In genomic region chr12:55831407-55831880, GRCh38 we compare ENCODE assay signal across 10 cellular contexts. TPM values are rescaled to one million over a fixed set of nuclear protein-coding genes. Genes with fewer than 3 reads are reported as not detected.
DNase-seq lines count a peak whose midpoint lies in the region; ATAC-seq and TF ChIP-seq lines count a peak whose summit lies in the region.
"Had no signal": no experiment of that assay in that cellular context is flagged by ENCODE, and none has a peak within 500 bp of the region (broad histone marks: within the 10 kb centered on the region; RNA-seq: fewer than 3 reads in every experiment).

No MANE protein-coding gene starts in this region.

- H3K4me3 ChIP-seq in mammary epithelial cell (replicated peaks in 1 of 3; ENCODE audit: insufficient read depth in 1 of 3, low read depth in 2 of 3, low read length in 3 of 3) (peak overlapping the region in 2 of 3 experiments; percentile 83 to 88), mesendoderm (ENCODE audit: low read length) (peak overlapping the region; percentile 82), tibial nerve (peak overlapping the region; percentile 56 to 87 (median 76))

- in situ Hi-C loops in mammary epithelial cell (cut with MboI; ENCODE audit: low sequenced_read_pairs in 2 of 2) = no loop called here

- no peak overlapping the region for H2BK15ac ChIP-seq in mesendoderm (replicated peaks; ENCODE audit: low read depth)

- dilution Hi-C loops in mammary epithelial cell (cut with HindIII; ENCODE audit: low sequenced_read_pairs) = no loop called here

- H3K4me1 ChIP-seq in mammary epithelial cell (ENCODE audit: insufficient read depth, low read length) (peaks cover 8% of the 10 kb centered on the region), mesendoderm (ENCODE audit: control insufficient read depth, low read depth, low read length) (peaks cover 8% of the 10 kb centered on the region), tibial nerve (peaks cover 0 to 51% (median 40%) of the 10 kb centered on the region in 4 donors)

- peak overlapping the region; percentile 30 for H2BK5ac ChIP-seq in mesendoderm (ENCODE audit: low read length)

- no peak overlapping the region for H3K27ac Mint-ChIP-seq in activated naive CD4-positive, alpha-beta T cell treated with anti-CD3 and anti-CD28 coated beads for 36 hours

- peak overlapping the region; percentile 89 for H3K4me2 ChIP-seq in mammary epithelial cell (ENCODE audit: insufficient read depth, low read depth, low read length)
- H3K4me2 ChIP-seq in mesendoderm (ENCODE audit: low read length) = peak overlapping the region; percentile 89

- H3K56ac ChIP-seq in mesendoderm (ENCODE audit: low read length) = peak overlapping the region; percentile 88

- H3K9me3 ChIP-seq in mammary epithelial cell (replicated peaks; ENCODE audit: insufficient read depth, low read length) (no peaks in the 10 kb centered on the region), tibial nerve (no peaks in the 10 kb centered on the region)

- no peak overlapping the region for H4K8ac ChIP-seq in mesendoderm (ENCODE audit: low read depth, low read length)

- peaks cover 31% of the 10 kb centered on the region for H3K79me2 ChIP-seq in mammary epithelial cell (ENCODE audit: insufficient read depth, low read length)
- peaks cover 17% of the 10 kb centered on the region for H3K79me2 ChIP-seq in mesendoderm (ENCODE audit: control insufficient read depth, insufficient read depth, low read length)

- H3K27me3 Mint-ChIP-seq in activated naive CD4-positive, alpha-beta T cell treated with anti-CD3 and anti-CD28 coated beads for 36 hours (ENCODE audit: low read depth) = no peaks in the 10 kb centered on the region

- peak overlapping the region; percentile 75 for H3K27ac ChIP-seq in mammary epithelial cell (ENCODE audit: insufficient read depth, low read depth, low read length)
- no peak overlapping the region for H3K27ac ChIP-seq in mesendoderm (ENCODE audit: low read depth, low read length)
- peak overlapping the region; percentile 83 to 99 (median 96) for H3K27ac ChIP-seq in tibial nerve

- H3K36me3 ChIP-seq in mammary epithelial cell (ENCODE audit: insufficient read depth, low read length) (no peaks in the 10 kb centered on the region), mesendoderm (ENCODE audit: control insufficient read depth, insufficient read depth, low read length) (no peaks in the 10 kb centered on the region), tibial nerve (peaks cover 0 to 48% (median 0%) of the 10 kb centered on the region in 3 donors)

- ATAC-seq in GM18519 (IDR thresholded peaks at IDR 0.05; ENCODE audit: low FRiP score, unreplicated experiment) (no peak), HG03442 (IDR thresholded peaks at IDR 0.05; ENCODE audit: unreplicated experiment) (no peak)

- intact Hi-C loops in activated naive CD4-positive, alpha-beta T cell treated with anti-CD3 and anti-CD28 coated beads for 36 hours (cut with micrococcal nuclease) = no loop called here
- intact Hi-C loops in mammary epithelial cell (cut with micrococcal nuclease) = no loop called here

- no peak overlapping the region for H4K5ac ChIP-seq in mesendoderm (ENCODE audit: low read length)

- 75% methylated on average over 1 of the region's 1 CpG for WGBS in mammary epithelial cell (ENCODE audit: low coverage, missing lambda C conversion rate)
- WGBS in mesendoderm (ENCODE audit: extremely low coverage, insufficient coverage, low lambda C conversion rate) = no CpG with 5 or more reads among the region's 1 CpG
- 4 to 5% methylated on average over 1 of the region's 1 CpG for WGBS in tibial nerve, 2 donors

- H3K9ac ChIP-seq in mammary epithelial cell (ENCODE audit: insufficient read depth, low read length) (no peak overlapping the region), mesendoderm (ENCODE audit: low read length) (peak overlapping the region; percentile 90)

- H2AK5ac ChIP-seq in mesendoderm (ENCODE audit: low read length) = peak overlapping the region; percentile 78

- no peak overlapping the region for H3K4ac ChIP-seq in mesendoderm (ENCODE audit: low read depth, low read length)

- TF ChIP-seq CTCF in mammary epithelial cell (conservative IDR thresholded peaks at IDR 0.05 in 1 of 2, IDR thresholded peaks at IDR 0.05 in 1 of 2; ENCODE audit: extremely low read depth in 1 of 2, insufficient read depth in 1 of 2, low read depth in 1 of 2, low read length in 2 of 2) (no peak), tibial nerve (IDR thresholded peaks at IDR 0.05) (no peak)

- no peaks in the 10 kb centered on the region for H4K20me1 ChIP-seq in mammary epithelial cell (ENCODE audit: insufficient read depth, low read length)

- BruUV-seq in mammary epithelial cell (replicated peaks; lab: Mats Ljungman, UMichigan) = no TSS peak

- H3K4me3 Mint-ChIP-seq in activated naive CD4-positive, alpha-beta T cell treated with anti-CD3 and anti-CD28 coated beads for 36 hours = peak overlapping the region; percentile 96

- no peak for DNase-seq in activated naive CD4-positive, alpha-beta T cell treated with anti-CD3 and anti-CD28 coated beads for 36 hours
- DNase-seq in activated naive CD4-positive, alpha-beta T cell treated with anti-CD3 and anti-CD28 coated beads, Interleukin-2, amount 50 U/mL, for 16 hours = no peak
- DNase-seq in mammary epithelial cell = no peak
- DNase-seq in mesendoderm = no peak
- no peak for DNase-seq in tibial nerve (ENCODE audit: low spot score in 2 of 2)
- DNase-seq in NCI-H226 = no peak
- DNase-seq: kidney glomerular epithelial cell had no signal

- peak overlapping the region; percentile 83 for H2AFZ ChIP-seq in mammary epithelial cell (ENCODE audit: low read depth, low read length)

- TF ChIP-seq EP300 in tibial nerve (IDR thresholded peaks at IDR 0.05) = no peak

- no peak overlapping the region for H2BK120ac ChIP-seq in mesendoderm (ENCODE audit: low read depth, low read length)

- peaks cover 42% of the 10 kb centered on the region for H3K4me1 Mint-ChIP-seq in activated naive CD4-positive, alpha-beta T cell treated with anti-CD3 and anti-CD28 coated beads for 36 hours (ENCODE audit: low read depth)

- no peak overlapping the region for H3K18ac ChIP-seq in mesendoderm (ENCODE audit: low read length)

- H3K36me3 Mint-ChIP-seq in activated naive CD4-positive, alpha-beta T cell treated with anti-CD3 and anti-CD28 coated beads for 36 hours (ENCODE audit: low read depth) = peaks cover 8% of the 10 kb centered on the region

- no peak overlapping the region for H3K23ac ChIP-seq in mesendoderm (ENCODE audit: low read length)

- H3K27me3 ChIP-seq in mammary epithelial cell (ENCODE audit: insufficient read depth, low read length) = no peaks in the 10 kb centered on the region
- H3K27me3 ChIP-seq in mesendoderm (ENCODE audit: insufficient read depth, low read length, poor library complexity) = no peaks in the 10 kb centered on the region
- no peaks in the 10 kb centered on the region for H3K27me3 ChIP-seq in tibial nerve

- H3K79me1 ChIP-seq in mesendoderm (ENCODE audit: low read length) = peaks cover 8% of the 10 kb centered on the region

- H3K9me3 Mint-ChIP-seq in activated naive CD4-positive, alpha-beta T cell treated with anti-CD3 and anti-CD28 coated beads for 36 hours = no peaks in the 10 kb centered on the region

- no peak for TF ChIP-seq POLR2A in tibial nerve (IDR thresholded peaks at IDR 0.05)

- CTCF ChIA-PET in activated naive CD4-positive, alpha-beta T cell treated with anti-CD3 and anti-CD28 coated beads for 36 hours (lab: Charles Lee) = interaction anchor here (1.4 to 3.1 kb wide), 3 partner anchors 83 to 108 kb away, joined by 3 to 12 read pairs (median 10); no protein-coding TSS in a partner anchor
- CTCF ChIA-PET in mammary epithelial cell (lab: Charles Lee; ENCODE audit: low non-redundant PET) = no interaction called here

RNA-seq across cellular contexts. Expression of gene DNAJC14, which starts 2.1 kb away (rescaled TPM):
- 10 to 100 TPM; 19.7 to 21.9 TPM for total RNA-seq in activated naive CD4-positive, alpha-beta T cell treated with anti-CD3 and anti-CD28 coated beads for 36 hours
- total RNA-seq in mammary epithelial cell (10 to 100 TPM; 24.3 to 40.8 TPM), tibial nerve (10 to 100 TPM; 34.5 to 51.2 (median 40.9) TPM)
- 7.5 TPM for polyA plus RNA-seq in mammary epithelial cell
- polyA minus RNA-seq in mammary epithelial cell = 64.0 TPM
- 15.9 TPM for polyA plus RNA-seq in mesendoderm (2013, experiment 1 of 2)
- polyA plus RNA-seq in mesendoderm (2013, experiment 2 of 2) = 15.1 TPM

RNA-seq across cellular contexts. Expression of gene MMP19, which starts 11.3 kb away (rescaled TPM):
- total RNA-seq in activated naive CD4-positive, alpha-beta T cell treated with anti-CD3 and anti-CD28 coated beads for 36 hours = under 1 TPM in 1 of 2 experiments, not detected in 1; 0.10 TPM
- 1 to 10 TPM in 1 of 2 donors, under 1 TPM in 1; 0.33 to 2.1 TPM for total RNA-seq in mammary epithelial cell
- 0.74 TPM for polyA plus RNA-seq in mammary epithelial cell
- polyA minus RNA-seq in mammary epithelial cell = not detected
- 2.4 TPM for polyA plus RNA-seq in mesendoderm (2013, experiment 1 of 2)
- 2.6 TPM for polyA plus RNA-seq in mesendoderm (2013, experiment 2 of 2)
- total RNA-seq in tibial nerve = 10 to 100 TPM in 1 of 4 donors, 1 to 10 TPM in 3; 3.1 to 35.1 (median 5.6) TPM
- total RNA-seq: T-helper 1 cell treated with Interleukin-12 subunit alpha and Interleukin-12 subunit beta and Interleukin-4 antibody, amounts not matched to agents 30 ng/mL and 1 ng/mL, for 36 hours had no signal

RNA-seq across cellular contexts. Expression of gene ORMDL2, which starts 13.6 kb away (rescaled TPM):
- 10 to 100 TPM; 23.8 to 26.4 TPM for total RNA-seq in activated naive CD4-positive, alpha-beta T cell treated with anti-CD3 and anti-CD28 coated beads for 36 hours
- total RNA-seq in mammary epithelial cell = 10 to 100 TPM; 24.3 to 91.3 TPM
- 97.6 TPM for polyA plus RNA-seq in mammary epithelial cell
- polyA minus RNA-seq in mammary epithelial cell = 105 TPM
- 70.4 TPM for polyA plus RNA-seq in mesendoderm (2013, experiment 1 of 2)
- 68.9 TPM for polyA plus RNA-seq in mesendoderm (2013, experiment 2 of 2)
- 10 to 100 TPM; 12.9 to 18.6 (median 14.5) TPM for total RNA-seq in tibial nerve

RNA-seq across cellular contexts. Expression of gene SARNP, which starts 13.9 kb away (rescaled TPM):
- 100 to 1,000 TPM; 100 to 101 TPM for total RNA-seq in activated naive CD4-positive, alpha-beta T cell treated with anti-CD3 and anti-CD28 coated beads for 36 hours
- total RNA-seq in mammary epithelial cell (10 to 100 TPM; 34.7 to 72.9 TPM), tibial nerve (10 to 100 TPM; 33.3 to 62.8 (median 52.8) TPM)
- 71.6 TPM for polyA plus RNA-seq in mammary epithelial cell
- polyA minus RNA-seq in mammary epithelial cell = 51.4 TPM
- polyA plus RNA-seq in mesendoderm (2013, experiment 1 of 2) = 229 TPM
- 228 TPM for polyA plus RNA-seq in mesendoderm (2013, experiment 2 of 2)
